In the genomic region with DNA sequence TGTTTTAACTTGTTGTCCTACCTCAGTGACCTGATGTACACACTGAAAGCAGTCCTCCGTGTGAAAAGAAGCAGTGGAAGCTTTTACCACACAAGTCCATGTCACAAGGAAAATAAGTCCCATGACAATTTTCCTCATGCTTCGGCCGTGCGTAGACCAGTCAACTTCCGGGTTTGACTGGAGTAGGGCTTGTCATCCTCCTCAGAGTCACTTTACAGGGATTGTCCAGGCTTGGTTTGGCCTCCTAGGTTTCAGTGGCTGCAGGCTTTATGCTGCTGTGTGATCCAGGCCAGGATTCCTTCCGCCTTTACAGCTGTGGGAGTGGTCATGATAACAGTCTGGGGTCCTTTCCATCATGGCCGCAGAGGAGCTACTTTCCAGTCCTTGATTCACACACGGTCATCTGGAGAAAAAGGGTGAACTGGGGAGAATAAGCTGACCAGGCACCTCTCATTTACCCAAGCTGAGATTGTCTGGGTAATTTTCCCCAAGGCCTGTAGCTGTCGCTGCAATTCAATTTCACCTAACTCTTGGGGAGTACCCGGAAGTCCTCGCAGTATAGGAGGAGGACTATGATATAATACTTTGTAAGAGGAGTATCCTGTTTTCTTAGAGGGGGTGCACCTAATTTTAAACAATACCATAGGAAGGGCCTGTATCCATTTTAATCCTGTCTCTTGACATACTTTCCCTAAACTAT, we compare ENCODE assay signal across 1 cellular context.
TF ChIP-seq lines count a peak whose summit lies in the region.

No MANE protein-coding gene starts in this region.

TF ChIP-seq in SK-N-SH treated with all-trans-retinoic acid at 6 μM for 48 hours, 23 proteins besides CTCF, POLR2A, EP300 and RAD21 (continued from another document):
- TF ChIP-seq, protein P1, sequence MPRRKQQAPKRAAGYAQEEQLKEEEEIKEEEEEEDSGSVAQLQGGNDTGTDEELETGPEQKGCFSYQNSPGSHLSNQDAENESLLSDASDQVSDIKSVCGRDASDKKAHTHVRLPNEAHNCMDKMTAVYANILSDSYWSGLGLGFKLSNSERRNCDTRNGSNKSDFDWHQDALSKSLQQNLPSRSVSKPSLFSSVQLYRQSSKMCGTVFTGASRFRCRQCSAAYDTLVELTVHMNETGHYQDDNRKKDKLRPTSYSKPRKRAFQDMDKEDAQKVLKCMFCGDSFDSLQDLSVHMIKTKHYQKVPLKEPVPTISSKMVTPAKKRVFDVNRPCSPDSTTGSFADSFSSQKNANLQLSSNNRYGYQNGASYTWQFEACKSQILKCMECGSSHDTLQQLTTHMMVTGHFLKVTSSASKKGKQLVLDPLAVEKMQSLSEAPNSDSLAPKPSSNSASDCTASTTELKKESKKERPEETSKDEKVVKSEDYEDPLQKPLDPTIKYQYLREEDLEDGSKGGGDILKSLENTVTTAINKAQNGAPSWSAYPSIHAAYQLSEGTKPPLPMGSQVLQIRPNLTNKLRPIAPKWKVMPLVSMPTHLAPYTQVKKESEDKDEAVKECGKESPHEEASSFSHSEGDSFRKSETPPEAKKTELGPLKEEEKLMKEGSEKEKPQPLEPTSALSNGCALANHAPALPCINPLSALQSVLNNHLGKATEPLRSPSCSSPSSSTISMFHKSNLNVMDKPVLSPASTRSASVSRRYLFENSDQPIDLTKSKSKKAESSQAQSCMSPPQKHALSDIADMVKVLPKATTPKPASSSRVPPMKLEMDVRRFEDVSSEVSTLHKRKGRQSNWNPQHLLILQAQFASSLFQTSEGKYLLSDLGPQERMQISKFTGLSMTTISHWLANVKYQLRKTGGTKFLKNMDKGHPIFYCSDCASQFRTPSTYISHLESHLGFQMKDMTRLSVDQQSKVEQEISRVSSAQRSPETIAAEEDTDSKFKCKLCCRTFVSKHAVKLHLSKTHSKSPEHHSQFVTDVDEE (CRISPR knock-in tag; IDR thresholded peaks at IDR 0.05): no peak
- TF ChIP-seq, protein P2, sequence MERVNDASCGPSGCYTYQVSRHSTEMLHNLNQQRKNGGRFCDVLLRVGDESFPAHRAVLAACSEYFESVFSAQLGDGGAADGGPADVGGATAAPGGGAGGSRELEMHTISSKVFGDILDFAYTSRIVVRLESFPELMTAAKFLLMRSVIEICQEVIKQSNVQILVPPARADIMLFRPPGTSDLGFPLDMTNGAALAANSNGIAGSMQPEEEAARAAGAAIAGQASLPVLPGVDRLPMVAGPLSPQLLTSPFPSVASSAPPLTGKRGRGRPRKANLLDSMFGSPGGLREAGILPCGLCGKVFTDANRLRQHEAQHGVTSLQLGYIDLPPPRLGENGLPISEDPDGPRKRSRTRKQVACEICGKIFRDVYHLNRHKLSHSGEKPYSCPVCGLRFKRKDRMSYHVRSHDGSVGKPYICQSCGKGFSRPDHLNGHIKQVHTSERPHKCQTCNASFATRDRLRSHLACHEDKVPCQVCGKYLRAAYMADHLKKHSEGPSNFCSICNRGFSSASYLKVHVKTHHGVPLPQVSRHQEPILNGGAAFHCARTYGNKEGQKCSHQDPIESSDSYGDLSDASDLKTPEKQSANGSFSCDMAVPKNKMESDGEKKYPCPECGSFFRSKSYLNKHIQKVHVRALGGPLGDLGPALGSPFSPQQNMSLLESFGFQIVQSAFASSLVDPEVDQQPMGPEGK (CRISPR knock-in tag; IDR thresholded peaks at IDR 0.05; ENCODE audit: borderline replicate concordance): no peak
- TF ChIP-seq GLIS3 (CRISPR knock-in tag; IDR thresholded peaks at IDR 0.05) (no peak), BACH2 (CRISPR knock-in tag; IDR thresholded peaks at IDR 0.05; ENCODE audit: borderline replicate concordance) (no peak), SNAI2 (CRISPR knock-in tag; IDR thresholded peaks at IDR 0.05) (no peak), CSDC2 (CRISPR knock-in tag; IDR thresholded peaks at IDR 0.05) (no peak), ISL1 (CRISPR knock-in tag; IDR thresholded peaks at IDR 0.05) (no peak), POU6F1 (CRISPR knock-in tag; IDR thresholded peaks at IDR 0.05; ENCODE audit: borderline replicate concordance, low read depth) (no peak), TOX (CRISPR knock-in tag; IDR thresholded peaks at IDR 0.05; ENCODE audit: borderline replicate concordance) (no peak), OSR1 (CRISPR knock-in tag; IDR thresholded peaks at IDR 0.05) (no peak), ESRRG (CRISPR knock-in tag; IDR thresholded peaks at IDR 0.05) (no peak), TCF4 (CRISPR knock-in tag; IDR thresholded peaks at IDR 0.05; ENCODE audit: borderline replicate concordance) (no peak), ZNF8 (CRISPR knock-in tag; IDR thresholded peaks at IDR 0.05) (no peak), ZNF70 (CRISPR knock-in tag; IDR thresholded peaks at IDR 0.05) (no peak)
